1 cellular context compared by ENCODE assay signal in the genomic region with DNA sequence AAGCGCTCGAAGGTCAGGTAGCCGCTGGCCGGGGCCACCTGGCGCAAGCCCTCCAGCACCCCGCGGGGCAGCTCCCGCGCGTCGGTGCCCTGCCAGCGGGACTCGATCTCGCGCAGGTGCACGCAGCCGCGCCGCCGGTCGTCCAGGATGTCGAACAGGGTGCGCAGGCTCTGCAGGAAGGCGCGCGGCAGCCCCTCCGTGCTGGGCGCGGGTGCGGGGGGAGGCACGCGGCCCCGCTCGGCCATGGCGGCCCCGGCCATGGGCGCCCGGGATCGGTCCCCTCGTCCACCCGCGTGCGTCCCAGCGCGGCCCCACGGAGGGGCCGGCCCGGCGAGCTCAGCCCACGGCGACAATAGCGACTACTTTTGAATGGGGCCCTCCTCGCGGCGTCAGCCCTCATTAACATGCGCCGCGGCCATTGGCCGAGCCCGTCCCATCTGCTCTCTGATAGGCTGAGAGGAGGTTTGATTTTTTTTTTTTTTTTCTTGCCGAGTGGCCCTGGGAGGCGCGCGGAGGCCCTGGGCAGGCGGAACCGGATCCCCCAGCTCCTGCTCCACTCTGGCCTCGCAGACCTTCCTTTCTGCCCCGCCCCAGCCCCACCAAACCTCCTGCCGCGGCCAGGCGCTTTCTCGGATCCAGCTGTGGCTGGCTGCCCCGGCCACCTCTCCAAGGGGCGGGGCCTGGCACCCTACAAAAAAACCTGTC.
TF ChIP-seq lines count a peak whose summit lies in the region.

A gene with protein sequence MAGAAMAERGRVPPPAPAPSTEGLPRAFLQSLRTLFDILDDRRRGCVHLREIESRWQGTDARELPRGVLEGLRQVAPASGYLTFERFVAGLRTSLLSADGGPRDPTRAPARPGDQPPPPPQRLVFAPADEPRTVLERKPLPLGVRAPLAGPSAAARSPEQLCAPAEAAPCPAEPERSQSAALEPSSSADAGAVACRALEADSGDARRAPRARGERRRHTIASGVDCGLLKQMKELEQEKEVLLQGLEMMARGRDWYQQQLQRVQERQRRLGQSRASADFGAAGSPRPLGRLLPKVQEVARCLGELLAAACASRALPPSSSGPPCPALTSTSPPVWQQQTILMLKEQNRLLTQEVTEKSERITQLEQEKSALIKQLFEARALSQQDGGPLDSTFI (minus strand): TSS at position 357 of the 705 bp plus-strand sequence. CDS start 97 bp downstream, at position 260.

TF ChIP-seq in HepG2, 621 proteins besides CTCF, POLR2A, EP300 and RAD21 (continued from another document and continues in another):
- TF ChIP-seq, protein P1, sequence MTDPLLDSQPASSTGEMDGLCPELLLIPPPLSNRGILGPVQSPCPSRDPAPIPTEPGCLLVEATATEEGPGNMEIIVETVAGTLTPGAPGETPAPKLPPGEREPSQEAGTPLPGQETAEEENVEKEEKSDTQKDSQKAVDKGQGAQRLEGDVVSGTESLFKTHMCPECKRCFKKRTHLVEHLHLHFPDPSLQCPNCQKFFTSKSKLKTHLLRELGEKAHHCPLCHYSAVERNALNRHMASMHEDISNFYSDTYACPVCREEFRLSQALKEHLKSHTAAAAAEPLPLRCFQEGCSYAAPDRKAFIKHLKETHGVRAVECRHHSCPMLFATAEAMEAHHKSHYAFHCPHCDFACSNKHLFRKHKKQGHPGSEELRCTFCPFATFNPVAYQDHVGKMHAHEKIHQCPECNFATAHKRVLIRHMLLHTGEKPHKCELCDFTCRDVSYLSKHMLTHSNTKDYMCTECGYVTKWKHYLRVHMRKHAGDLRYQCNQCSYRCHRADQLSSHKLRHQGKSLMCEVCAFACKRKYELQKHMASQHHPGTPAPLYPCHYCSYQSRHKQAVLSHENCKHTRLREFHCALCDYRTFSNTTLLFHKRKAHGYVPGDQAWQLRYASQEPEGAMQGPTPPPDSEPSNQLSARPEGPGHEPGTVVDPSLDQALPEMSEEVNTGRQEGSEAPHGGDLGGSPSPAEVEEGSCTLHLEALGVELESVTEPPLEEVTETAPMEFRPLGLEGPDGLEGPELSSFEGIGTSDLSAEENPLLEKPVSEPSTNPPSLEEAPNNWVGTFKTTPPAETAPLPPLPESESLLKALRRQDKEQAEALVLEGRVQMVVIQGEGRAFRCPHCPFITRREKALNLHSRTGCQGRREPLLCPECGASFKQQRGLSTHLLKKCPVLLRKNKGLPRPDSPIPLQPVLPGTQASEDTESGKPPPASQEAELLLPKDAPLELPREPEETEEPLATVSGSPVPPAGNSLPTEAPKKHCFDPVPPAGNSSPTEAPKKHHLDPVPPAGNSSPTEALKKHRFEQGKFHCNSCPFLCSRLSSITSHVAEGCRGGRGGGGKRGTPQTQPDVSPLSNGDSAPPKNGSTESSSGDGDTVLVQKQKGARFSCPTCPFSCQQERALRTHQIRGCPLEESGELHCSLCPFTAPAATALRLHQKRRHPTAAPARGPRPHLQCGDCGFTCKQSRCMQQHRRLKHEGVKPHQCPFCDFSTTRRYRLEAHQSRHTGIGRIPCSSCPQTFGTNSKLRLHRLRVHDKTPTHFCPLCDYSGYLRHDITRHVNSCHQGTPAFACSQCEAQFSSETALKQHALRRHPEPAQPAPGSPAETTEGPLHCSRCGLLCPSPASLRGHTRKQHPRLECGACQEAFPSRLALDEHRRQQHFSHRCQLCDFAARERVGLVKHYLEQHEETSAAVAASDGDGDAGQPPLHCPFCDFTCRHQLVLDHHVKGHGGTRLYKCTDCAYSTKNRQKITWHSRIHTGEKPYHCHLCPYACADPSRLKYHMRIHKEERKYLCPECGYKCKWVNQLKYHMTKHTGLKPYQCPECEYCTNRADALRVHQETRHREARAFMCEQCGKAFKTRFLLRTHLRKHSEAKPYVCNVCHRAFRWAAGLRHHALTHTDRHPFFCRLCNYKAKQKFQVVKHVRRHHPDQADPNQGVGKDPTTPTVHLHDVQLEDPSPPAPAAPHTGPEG (CRISPR knock-in tag; IDR thresholded peaks at IDR 0.05) = no peak; the same call in 1 of the 2 replicates
- TF ChIP-seq, protein P2, sequence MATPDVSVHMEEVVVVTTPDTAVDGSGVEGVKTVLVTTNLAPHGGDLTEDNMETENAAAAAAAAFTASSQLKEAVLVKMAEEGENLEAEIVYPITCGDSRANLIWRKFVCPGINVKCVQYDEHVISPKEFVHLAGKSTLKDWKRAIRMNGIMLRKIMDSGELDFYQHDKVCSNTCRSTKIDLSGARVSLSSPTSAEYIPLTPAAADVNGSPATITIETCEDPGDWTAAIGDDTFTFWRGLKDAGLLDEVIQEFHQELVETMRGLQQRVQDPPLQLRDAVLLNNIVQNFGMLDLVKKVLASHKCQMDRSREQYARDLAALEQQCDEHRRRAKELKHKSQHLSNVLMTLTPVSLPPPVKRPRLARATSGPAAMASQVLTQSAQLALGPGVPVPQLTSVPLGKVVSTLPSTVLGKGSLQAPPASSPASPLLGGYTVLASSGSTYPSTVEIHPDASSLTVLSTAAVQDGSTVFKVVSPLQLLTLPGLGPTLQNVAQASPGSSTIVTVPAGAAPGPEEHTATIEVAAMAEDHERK (CRISPR knock-in tag; IDR thresholded peaks at IDR 0.05; ENCODE audit: low read depth) = no peak
- TF ChIP-seq SP140L (CRISPR knock-in tag; IDR thresholded peaks at IDR 0.05; ENCODE audit: borderline replicate concordance) (no peak), RELA (CRISPR knock-in tag; IDR thresholded peaks at IDR 0.05) (no peak), CHCHD3 (CRISPR knock-in tag; IDR thresholded peaks at IDR 0.05) (no peak), BRCA1 (CRISPR knock-in tag; IDR thresholded peaks at IDR 0.05) (no peak), SAP130 (CRISPR knock-in tag; IDR thresholded peaks at IDR 0.05; ENCODE audit: low read depth) (peak; percentile 65), AGO2 (optimal IDR thresholded peaks at IDR 0.05; ENCODE audit: low read depth, low read length) (no peak), MYC (CRISPR knock-in tag; IDR thresholded peaks at IDR 0.05; ENCODE audit: borderline replicate concordance) (peak; percentile 53), MTF1 (CRISPR knock-in tag; IDR thresholded peaks at IDR 0.05) (no peak), ZNF883 (CRISPR knock-in tag; IDR thresholded peaks at IDR 0.05; ENCODE audit: not compliant biosample characterization) (no peak), ZNF782 (CRISPR knock-in tag; IDR thresholded peaks at IDR 0.05; ENCODE audit: borderline replicate concordance) (no peak), SSRP1 (CRISPR knock-in tag; IDR thresholded peaks at IDR 0.05) (no peak), KDM5A (IDR thresholded peaks at IDR 0.05; ENCODE audit: borderline replicate concordance, low read length) (0 out of 2 replicates have a peak, but pooled peaks have one; percentile 17), NFE2L2 (IDR thresholded peaks at IDR 0.05; ENCODE audit: low read length) (no peak), ZNF841 (CRISPR knock-in tag; IDR thresholded peaks at IDR 0.05; ENCODE audit: borderline replicate concordance) (no peak; the same call in 1 of the 2 replicates), TGIF2 (CRISPR knock-in tag; IDR thresholded peaks at IDR 0.05) (0 out of 2 replicates have a peak, but pooled peaks have one; percentile 20), MIER2 (CRISPR knock-in tag; IDR thresholded peaks at IDR 0.05) (no peak), ZNF761 (CRISPR knock-in tag; conservative IDR thresholded peaks at IDR 0.05) (0 out of 2 replicates have a peak, but pooled peaks have one; percentile 23), ZNF850 (CRISPR knock-in tag; conservative IDR thresholded peaks at IDR 0.05) (no peak), ZFP41 (CRISPR knock-in tag; IDR thresholded peaks at IDR 0.05; ENCODE audit: borderline replicate concordance) (no peak; the same call in 1 of the 2 replicates), RFX1 (IDR thresholded peaks at IDR 0.05) (no peak), XBP1 (CRISPR knock-in tag; IDR thresholded peaks at IDR 0.05) (no peak), NR2F6 (IDR thresholded peaks at IDR 0.05) (no peak), NR2F6 (CRISPR knock-in tag; IDR thresholded peaks at IDR 0.05) (no peak), BRD4 (CRISPR knock-in tag; IDR thresholded peaks at IDR 0.05) (no peak), ZSCAN25 (CRISPR knock-in tag; IDR thresholded peaks at IDR 0.05) (no peak), ZMYM3 (CRISPR knock-in tag; IDR thresholded peaks at IDR 0.05) (no peak), NCOR1 (IDR thresholded peaks at IDR 0.05; ENCODE audit: borderline replicate concordance, low read length) (no peak), ZFP82 (CRISPR knock-in tag; IDR thresholded peaks at IDR 0.05; ENCODE audit: borderline replicate concordance) (no peak), ZNF431 (CRISPR knock-in tag; IDR thresholded peaks at IDR 0.05; ENCODE audit: borderline replicate concordance, low read depth) (no peak; the same call in 1 of the 2 replicates), RNF2 (conservative IDR thresholded peaks at IDR 0.05; ENCODE audit: low read depth) (no peak), ZNF274 (CRISPR knock-in tag; IDR thresholded peaks at IDR 0.05) (peak; percentile 51; the same call in 1 of the 2 replicates), SALL1 (CRISPR knock-in tag; IDR thresholded peaks at IDR 0.05) (0 out of 2 replicates have a peak, but pooled peaks have one; percentile 20), ZNF724P (CRISPR knock-in tag; IDR thresholded peaks at IDR 0.05; ENCODE audit: borderline replicate concordance) (no peak), IRF2 (CRISPR knock-in tag; IDR thresholded peaks at IDR 0.05) (no peak), GATAD1 (CRISPR knock-in tag; IDR thresholded peaks at IDR 0.05) (no peak), ZNF839 (CRISPR knock-in tag; IDR thresholded peaks at IDR 0.05; ENCODE audit: borderline replicate concordance) (no peak), ZNF343 (CRISPR knock-in tag; IDR thresholded peaks at IDR 0.05) (no peak), DMAP1 (CRISPR knock-in tag; IDR thresholded peaks at IDR 0.05) (peak; percentile 42; the same call in 1 of the 2 replicates)
- TF ChIP-seq, protein P3, sequence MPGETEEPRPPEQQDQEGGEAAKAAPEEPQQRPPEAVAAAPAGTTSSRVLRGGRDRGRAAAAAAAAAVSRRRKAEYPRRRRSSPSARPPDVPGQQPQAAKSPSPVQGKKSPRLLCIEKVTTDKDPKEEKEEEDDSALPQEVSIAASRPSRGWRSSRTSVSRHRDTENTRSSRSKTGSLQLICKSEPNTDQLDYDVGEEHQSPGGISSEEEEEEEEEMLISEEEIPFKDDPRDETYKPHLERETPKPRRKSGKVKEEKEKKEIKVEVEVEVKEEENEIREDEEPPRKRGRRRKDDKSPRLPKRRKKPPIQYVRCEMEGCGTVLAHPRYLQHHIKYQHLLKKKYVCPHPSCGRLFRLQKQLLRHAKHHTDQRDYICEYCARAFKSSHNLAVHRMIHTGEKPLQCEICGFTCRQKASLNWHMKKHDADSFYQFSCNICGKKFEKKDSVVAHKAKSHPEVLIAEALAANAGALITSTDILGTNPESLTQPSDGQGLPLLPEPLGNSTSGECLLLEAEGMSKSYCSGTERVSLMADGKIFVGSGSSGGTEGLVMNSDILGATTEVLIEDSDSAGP (CRISPR knock-in tag; IDR thresholded peaks at IDR 0.05; ENCODE audit: borderline replicate concordance) = peak; percentile 54; the same call in 1 of the 2 replicates
- TF ChIP-seq, protein P4, sequence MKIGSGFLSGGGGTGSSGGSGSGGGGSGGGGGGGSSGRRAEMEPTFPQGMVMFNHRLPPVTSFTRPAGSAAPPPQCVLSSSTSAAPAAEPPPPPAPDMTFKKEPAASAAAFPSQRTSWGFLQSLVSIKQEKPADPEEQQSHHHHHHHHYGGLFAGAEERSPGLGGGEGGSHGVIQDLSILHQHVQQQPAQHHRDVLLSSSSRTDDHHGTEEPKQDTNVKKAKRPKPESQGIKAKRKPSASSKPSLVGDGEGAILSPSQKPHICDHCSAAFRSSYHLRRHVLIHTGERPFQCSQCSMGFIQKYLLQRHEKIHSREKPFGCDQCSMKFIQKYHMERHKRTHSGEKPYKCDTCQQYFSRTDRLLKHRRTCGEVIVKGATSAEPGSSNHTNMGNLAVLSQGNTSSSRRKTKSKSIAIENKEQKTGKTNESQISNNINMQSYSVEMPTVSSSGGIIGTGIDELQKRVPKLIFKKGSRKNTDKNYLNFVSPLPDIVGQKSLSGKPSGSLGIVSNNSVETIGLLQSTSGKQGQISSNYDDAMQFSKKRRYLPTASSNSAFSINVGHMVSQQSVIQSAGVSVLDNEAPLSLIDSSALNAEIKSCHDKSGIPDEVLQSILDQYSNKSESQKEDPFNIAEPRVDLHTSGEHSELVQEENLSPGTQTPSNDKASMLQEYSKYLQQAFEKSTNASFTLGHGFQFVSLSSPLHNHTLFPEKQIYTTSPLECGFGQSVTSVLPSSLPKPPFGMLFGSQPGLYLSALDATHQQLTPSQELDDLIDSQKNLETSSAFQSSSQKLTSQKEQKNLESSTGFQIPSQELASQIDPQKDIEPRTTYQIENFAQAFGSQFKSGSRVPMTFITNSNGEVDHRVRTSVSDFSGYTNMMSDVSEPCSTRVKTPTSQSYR (CRISPR knock-in tag; IDR thresholded peaks at IDR 0.05; ENCODE audit: borderline replicate concordance) = no peak
- TF ChIP-seq, protein P5, sequence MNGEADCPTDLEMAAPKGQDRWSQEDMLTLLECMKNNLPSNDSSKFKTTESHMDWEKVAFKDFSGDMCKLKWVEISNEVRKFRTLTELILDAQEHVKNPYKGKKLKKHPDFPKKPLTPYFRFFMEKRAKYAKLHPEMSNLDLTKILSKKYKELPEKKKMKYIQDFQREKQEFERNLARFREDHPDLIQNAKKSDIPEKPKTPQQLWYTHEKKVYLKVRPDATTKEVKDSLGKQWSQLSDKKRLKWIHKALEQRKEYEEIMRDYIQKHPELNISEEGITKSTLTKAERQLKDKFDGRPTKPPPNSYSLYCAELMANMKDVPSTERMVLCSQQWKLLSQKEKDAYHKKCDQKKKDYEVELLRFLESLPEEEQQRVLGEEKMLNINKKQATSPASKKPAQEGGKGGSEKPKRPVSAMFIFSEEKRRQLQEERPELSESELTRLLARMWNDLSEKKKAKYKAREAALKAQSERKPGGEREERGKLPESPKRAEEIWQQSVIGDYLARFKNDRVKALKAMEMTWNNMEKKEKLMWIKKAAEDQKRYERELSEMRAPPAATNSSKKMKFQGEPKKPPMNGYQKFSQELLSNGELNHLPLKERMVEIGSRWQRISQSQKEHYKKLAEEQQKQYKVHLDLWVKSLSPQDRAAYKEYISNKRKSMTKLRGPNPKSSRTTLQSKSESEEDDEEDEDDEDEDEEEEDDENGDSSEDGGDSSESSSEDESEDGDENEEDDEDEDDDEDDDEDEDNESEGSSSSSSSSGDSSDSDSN (CRISPR knock-in tag; IDR thresholded peaks at IDR 0.05) = peak; percentile 65
- TF ChIP-seq, protein P6, sequence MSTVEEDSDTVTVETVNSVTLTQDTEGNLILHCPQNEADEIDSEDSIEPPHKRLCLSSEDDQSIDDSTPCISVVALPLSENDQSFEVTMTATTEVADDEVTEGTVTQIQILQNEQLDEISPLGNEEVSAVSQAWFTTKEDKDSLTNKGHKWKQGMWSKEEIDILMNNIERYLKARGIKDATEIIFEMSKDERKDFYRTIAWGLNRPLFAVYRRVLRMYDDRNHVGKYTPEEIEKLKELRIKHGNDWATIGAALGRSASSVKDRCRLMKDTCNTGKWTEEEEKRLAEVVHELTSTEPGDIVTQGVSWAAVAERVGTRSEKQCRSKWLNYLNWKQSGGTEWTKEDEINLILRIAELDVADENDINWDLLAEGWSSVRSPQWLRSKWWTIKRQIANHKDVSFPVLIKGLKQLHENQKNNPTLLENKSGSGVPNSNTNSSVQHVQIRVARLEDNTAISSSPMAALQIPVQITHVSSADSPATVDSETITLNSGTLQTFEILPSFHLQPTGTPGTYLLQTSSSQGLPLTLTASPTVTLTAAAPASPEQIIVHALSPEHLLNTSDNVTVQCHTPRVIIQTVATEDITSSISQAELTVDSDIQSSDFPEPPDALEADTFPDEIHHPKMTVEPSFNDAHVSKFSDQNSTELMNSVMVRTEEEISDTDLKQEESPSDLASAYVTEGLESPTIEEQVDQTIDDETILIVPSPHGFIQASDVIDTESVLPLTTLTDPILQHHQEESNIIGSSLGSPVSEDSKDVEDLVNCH (CRISPR knock-in tag; IDR thresholded peaks at IDR 0.05) = no peak
